Comparison of ENCODE assay signal across 9 cellular contexts in genomic region chr3:15812183-15812582, GRCh38. TPM values are rescaled to one million over a fixed set of nuclear protein-coding genes. Genes with fewer than 3 reads are reported as not detected.
A peak's percentile ranks its signal among the peaks of the same experiment; 100 is the strongest.
DNase-seq lines count a peak whose midpoint lies in the region; ATAC-seq and TF ChIP-seq lines count a peak whose summit lies in the region.
"Had no signal": no experiment of that assay in that cellular context is flagged by ENCODE, and none has a peak within 500 bp of the region (broad histone marks: within the 10 kb centered on the region; RNA-seq: fewer than 3 reads in every experiment).

No MANE protein-coding gene starts in this region.

- H3K9me3 ChIP-seq in sigmoid colon, result no peaks in the 10 kb centered on the region

- no peak for TF ChIP-seq POLR2A in sigmoid colon (IDR thresholded peaks at IDR 0.05)

- no peaks in the 10 kb centered on the region for H3K27me3 ChIP-seq in sigmoid colon

- intact Hi-C loops in sigmoid colon (cut with DNase I), result loop anchor here (5.0 kb wide), 1 partner anchor 235 kb away; no protein-coding TSS in a partner anchor

- ATAC-seq in GM18517 (IDR thresholded peaks at IDR 0.05; ENCODE audit: unreplicated experiment), result no peak

- no peak overlapping the region for H3K4me3 ChIP-seq in epithelial cell of proximal tubule (ENCODE audit: low read depth, low read length)
- no peak overlapping the region for H3K4me3 ChIP-seq in sigmoid colon

- WGBS in sigmoid colon, 2 donors, result 98% methylated on average over 1 of the region's 1 CpG

- DNase-seq in DMS 273 (lab: John Stamatoyannopoulos, UW; ENCODE audit: unreplicated experiment) (peak; percentile 13), DMS 273 treated with DMSO at 0.1 percent for 48 hours (lab: John Stamatoyannopoulos, UW) (no peak), MV-4-11 (lab: John Stamatoyannopoulos, UW) (peak; percentile 30), epithelial cell of proximal tubule (ENCODE audit: low read depth) (no peak), sigmoid colon (no peak), middle frontal gyrus (ENCODE audit: extremely low spot score, low spot score) (no peak), T1000 (lab: John Stamatoyannopoulos, UW) (no peak)
- DNase-seq: activated naive CD8-positive, alpha-beta T cell treated with anti-CD3 and anti-CD28 coated beads, Interleukin-2, amount 10 ng/mL, durations not matched to agents 7 days and 5 days had no signal

- no peak for TF ChIP-seq EP300 in sigmoid colon (IDR thresholded peaks at IDR 0.05)

- no peak overlapping the region for H3K27ac ChIP-seq in sigmoid colon

- H3K36me3 ChIP-seq in sigmoid colon, result no peaks in the 10 kb centered on the region

- TF ChIP-seq CTCF in epithelial cell of proximal tubule (conservative IDR thresholded peaks at IDR 0.05; ENCODE audit: low read depth, low read length) (peak; percentile 52), sigmoid colon (IDR thresholded peaks at IDR 0.05) (peak; percentile 27 to 69 (median 57))

- peaks cover 0 to 25% (median 18%) of the 10 kb centered on the region in 4 donors for H3K4me1 ChIP-seq in sigmoid colon

RNA-seq across cellular contexts. Expression of gene ANKRD28, which starts 14.4 kb away (rescaled TPM):
- total RNA-seq in epithelial cell of proximal tubule (17.3 and 25.7 TPM in 2 replicates), sigmoid colon (10 to 100 TPM; 41.5 to 64.5 (median 49.1) TPM)
- polyA plus RNA-seq in sigmoid colon, result 10 to 100 TPM; 13.4 to 15.6 (median 14.8) TPM

Comparison
In these comparisons a context has a peak if more than half of its experiments do, and no peak if none do; other contexts are left out.
1. DNase-seq: peak in DMS 273 (single experiment) and MV-4-11 (single experiment); none in DMS 273 treated with DMSO at 0.1 percent for 48 hours (single experiment), epithelial cell of proximal tubule (single experiment), sigmoid colon (single experiment), middle frontal gyrus (single experiment) and T1000 (single experiment).